1 cellular context compared by ENCODE assay signal in the genomic region with DNA sequence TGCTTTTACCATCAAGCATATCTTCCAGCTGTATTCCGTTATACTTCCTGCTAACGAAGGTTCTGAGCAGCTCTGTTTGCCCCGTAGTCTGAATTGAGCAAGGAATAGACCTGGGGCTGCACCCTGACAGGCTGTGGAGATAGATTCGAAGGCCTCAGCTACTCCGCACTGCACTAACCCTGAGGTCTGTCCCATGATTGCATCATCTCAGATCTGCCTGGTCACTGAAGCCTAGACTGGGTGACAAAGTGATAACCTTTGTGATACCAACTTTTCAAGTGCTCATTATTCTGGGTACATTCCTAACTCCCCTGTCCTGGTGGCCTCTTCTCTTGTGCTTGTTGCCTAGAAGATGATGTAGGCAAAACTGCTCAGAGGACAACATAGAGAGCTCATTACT.
TF ChIP-seq lines count a peak whose summit lies in the region.

No MANE protein-coding gene starts in this region.

TF ChIP-seq in H1, 55 proteins besides CTCF, POLR2A, EP300 and RAD21 (continued from another document):
- TF ChIP-seq SAP30 (IDR thresholded peaks at IDR 0.05; ENCODE audit: insufficient read depth, insufficient replicate concordance, low read length), result no peak
TF ChIP-seq in H1: peak in this region for 1.
